19 cellular contexts compared by ENCODE assay signal in genomic region chr11:10725907-10726253, GRCh38. TPM values are rescaled to one million over a fixed set of nuclear protein-coding genes. Genes with fewer than 3 reads are reported as not detected.
A peak's percentile ranks its signal among the peaks of the same experiment; 100 is the strongest.
DNase-seq lines count a peak whose midpoint lies in the region; ATAC-seq and TF ChIP-seq lines count a peak whose summit lies in the region.
"Had no signal": no experiment of that assay in that cellular context is flagged by ENCODE, and none has a peak within 500 bp of the region (broad histone marks: within the 10 kb centered on the region; RNA-seq: fewer than 3 reads in every experiment).

No MANE protein-coding gene starts in this region.

- no peaks in the 10 kb centered on the region for H3K36me3 Mint-ChIP-seq in activated T-cell treated with anti-CD3 and anti-CD28 coated beads, Interleukin-2, amount 50 U/mL, for 24 hours (ENCODE audit: low read depth)
- H3K36me3 Mint-ChIP-seq in HFFc6 (ENCODE audit: low read depth), result peaks cover 17% of the 10 kb centered on the region
- H3K36me3 Mint-ChIP-seq in activated naive CD8-positive, alpha-beta T cell, result no peaks in the 10 kb centered on the region
- no peaks in the 10 kb centered on the region for H3K36me3 Mint-ChIP-seq in stimulated activated memory B cell treated with anti-CD40 and anti-IgM and Interleukin-4, amounts not matched to agents 10 μg/mL and 1 μg/mL and 100 μg/mL, for 72 hours
- H3K36me3 Mint-ChIP-seq: mesothelial cell of epicardium; naive thymus-derived CD8-positive, alpha-beta T cell had no signal

- CTCF ChIA-PET in PC-9 (lab: Charles Lee), result interaction anchor here (1.1 kb wide), 1 partner anchor 9 kb away, joined by 7 read pairs; no protein-coding TSS in a partner anchor

- no peak for TF ChIP-seq CTCF in HFFc6 (IDR thresholded peaks at IDR 0.05)
- no peak for TF ChIP-seq CTCF in PC-9 (conservative IDR thresholded peaks at IDR 0.05)
- no peak for TF ChIP-seq CTCF in WERI-Rb-1 (IDR thresholded peaks at IDR 0.05; ENCODE audit: low read depth, low read length)

- H3K27ac Mint-ChIP-seq in activated T-cell treated with anti-CD3 and anti-CD28 coated beads, Interleukin-2, amount 50 U/mL, for 24 hours, result peak overlapping the region; percentile 88
- H3K27ac Mint-ChIP-seq in HFFc6, result peak overlapping the region; percentile 88
- H3K27ac Mint-ChIP-seq in activated naive CD8-positive, alpha-beta T cell, result peak overlapping the region; percentile 82
- H3K27ac Mint-ChIP-seq in stimulated activated memory B cell treated with anti-CD40 and anti-IgM and Interleukin-4, amounts not matched to agents 10 μg/mL and 1 μg/mL and 100 μg/mL, for 72 hours, result peak overlapping the region; percentile 48
- H3K27ac Mint-ChIP-seq: mesothelial cell of epicardium had no signal

- peaks cover 37% of the 10 kb centered on the region for H3K27me3 Mint-ChIP-seq in activated T-cell treated with anti-CD3 and anti-CD28 coated beads, Interleukin-2, amount 50 U/mL, for 24 hours
- peaks cover 2% of the 10 kb centered on the region; the same call in 1 of the 2 replicates for H3K27me3 Mint-ChIP-seq in HFFc6 (ENCODE audit: insufficient read depth)
- peaks cover 3% of the 10 kb centered on the region for H3K27me3 Mint-ChIP-seq in activated naive CD8-positive, alpha-beta T cell
- no peaks in the 10 kb centered on the region for H3K27me3 Mint-ChIP-seq in stimulated activated memory B cell treated with anti-CD40 and anti-IgM and Interleukin-4, amounts not matched to agents 10 μg/mL and 1 μg/mL and 100 μg/mL, for 72 hours

- H3K4me2 ChIP-seq in PC-9, result no peak overlapping the region

- ATAC-seq in stimulated activated memory B cell treated with anti-CD40 and anti-IgM and Interleukin-4, amounts not matched to agents 10 μg/mL and 1 μg/mL and 100 μg/mL, for 72 hours, result peak; percentile 59

- no peaks in the 10 kb centered on the region for H3K79me2 ChIP-seq in PC-9 (ENCODE audit: low read depth)

- H3K27me3 ChIP-seq in PC-9 (ENCODE audit: insufficient read depth, low read depth) (no peaks in the 10 kb centered on the region), WERI-Rb-1 (ENCODE audit: insufficient read depth, low read depth, severe bottlenecking) (no peaks in the 10 kb centered on the region), SJCRH30 (0 out of 2 replicates have a peak, but pooled peaks cover 2% of the 10 kb centered on the region)
- H3K27me3 ChIP-seq: dorsolateral prefrontal cortex, thyroid gland had no signal

- POLR2A ChIA-PET in PC-9 (lab: Charles Lee; ENCODE audit: unreplicated experiment), result no interaction called here

- H2AFZ ChIP-seq in PC-9, result no peak overlapping the region

- no peaks in the 10 kb centered on the region for H3K9me2 ChIP-seq in PC-9 (ENCODE audit: insufficient read depth)

- H3K4me1 Mint-ChIP-seq in activated T-cell treated with anti-CD3 and anti-CD28 coated beads, Interleukin-2, amount 50 U/mL, for 24 hours (ENCODE audit: low read depth), result peaks cover 25% of the 10 kb centered on the region
- peaks cover 52% of the 10 kb centered on the region for H3K4me1 Mint-ChIP-seq in HFFc6 (ENCODE audit: low read depth)
- H3K4me1 Mint-ChIP-seq in activated naive CD8-positive, alpha-beta T cell (ENCODE audit: low read depth), result peaks cover 20% of the 10 kb centered on the region
- H3K4me1 Mint-ChIP-seq in stimulated activated memory B cell treated with anti-CD40 and anti-IgM and Interleukin-4, amounts not matched to agents 10 μg/mL and 1 μg/mL and 100 μg/mL, for 72 hours, result peaks cover 13% of the 10 kb centered on the region

- H3F3A ChIP-seq in PC-9 (ENCODE audit: insufficient read depth, low read depth), result no peaks in the 10 kb centered on the region

- H3K36me3 ChIP-seq in PC-9 (ENCODE audit: low read depth) (no peaks in the 10 kb centered on the region), WERI-Rb-1 (no peaks in the 10 kb centered on the region), SJCRH30 (no peaks in the 10 kb centered on the region)
- H3K36me3 ChIP-seq: HAP-1, thyroid gland had no signal

- intact Hi-C loops in PC-9 (cut with micrococcal nuclease; ENCODE audit: unreplicated experiment), result no loop called here

- H3K9me3 ChIP-seq in PC-9 (ENCODE audit: insufficient read depth, low read depth) (no peaks in the 10 kb centered on the region), WERI-Rb-1 (ENCODE audit: severe bottlenecking) (no peaks in the 10 kb centered on the region), SJCRH30 (replicated peaks) (no peaks in the 10 kb centered on the region)
- H3K9me3 ChIP-seq: HAP-1, thyroid gland had no signal

- no peaks in the 10 kb centered on the region for H4K20me1 ChIP-seq in PC-9 (ENCODE audit: insufficient read depth)

- H3K4me1 ChIP-seq in PC-9 (replicated peaks; ENCODE audit: insufficient read depth), result no peaks in the 10 kb centered on the region
- no peaks in the 10 kb centered on the region for H3K4me1 ChIP-seq in SJCRH30
- H3K4me1 ChIP-seq: HAP-1, thyroid gland had no signal

- no peak for DNase-seq in activated T-cell treated with anti-CD3 and anti-CD28 coated beads, Interleukin-2, amount 50 U/mL, for 24 hours
- DNase-seq in activated T-cell treated with anti-CD3 and anti-CD28 coated beads for 4 hours, result no peak
- no peak for DNase-seq in HFFc6
- DNase-seq in PC-9, result no peak
- DNase-seq in WERI-Rb-1, result no peak
- no peak for DNase-seq in SJCRH30
- DNase-seq: dorsolateral prefrontal cortex; islet precursor cell; left ventricle myocardium superior; NCI-H1048; NCI-H187; stimulated activated naive CD4-positive, alpha-beta T cell treated with Interleukin-2 at 50 U/mL for 16 hours; thyroid gland had no signal

- H3K4me3 ChIP-seq in PC-9 (no peak overlapping the region), WERI-Rb-1 (ENCODE audit: low read depth, low read length) (no peak overlapping the region), SJCRH30 (no peak overlapping the region)
- H3K4me3 ChIP-seq: dorsolateral prefrontal cortex, HAP-1, thyroid gland had no signal

- H3K27ac ChIP-seq in PC-9 (no peak overlapping the region), WERI-Rb-1 (no peak overlapping the region), SJCRH30 (no peak overlapping the region)
- H3K27ac ChIP-seq: dorsolateral prefrontal cortex, thyroid gland had no signal

- H3K9me3 Mint-ChIP-seq in activated T-cell treated with anti-CD3 and anti-CD28 coated beads, Interleukin-2, amount 50 U/mL, for 24 hours, result no peaks in the 10 kb centered on the region
- H3K9me3 Mint-ChIP-seq in HFFc6, result peaks cover 12% of the 10 kb centered on the region; the same call in 1 of the 2 replicates
- no peaks in the 10 kb centered on the region for H3K9me3 Mint-ChIP-seq in activated naive CD8-positive, alpha-beta T cell (ENCODE audit: low read depth)
- no peaks in the 10 kb centered on the region for H3K9me3 Mint-ChIP-seq in stimulated activated memory B cell treated with anti-CD40 and anti-IgM and Interleukin-4, amounts not matched to agents 10 μg/mL and 1 μg/mL and 100 μg/mL, for 72 hours
- H3K9me3 Mint-ChIP-seq: mesothelial cell of epicardium; naive thymus-derived CD8-positive, alpha-beta T cell had no signal

- no TSS peak for BruUV-seq in PC-9 (replicated peaks; lab: Mats Ljungman, UMichigan)

- H3K4me3 Mint-ChIP-seq in activated T-cell treated with anti-CD3 and anti-CD28 coated beads, Interleukin-2, amount 50 U/mL, for 24 hours, result no peak overlapping the region
- no peak overlapping the region for H3K4me3 Mint-ChIP-seq in HFFc6
- peak overlapping the region; percentile 22 for H3K4me3 Mint-ChIP-seq in activated naive CD8-positive, alpha-beta T cell
- no peak overlapping the region for H3K4me3 Mint-ChIP-seq in stimulated activated memory B cell treated with anti-CD40 and anti-IgM and Interleukin-4, amounts not matched to agents 10 μg/mL and 1 μg/mL and 100 μg/mL, for 72 hours
- H3K4me3 Mint-ChIP-seq: mesothelial cell of epicardium had no signal

RNA-seq across cellular contexts. Expression of gene CTR9, which starts 25.2 kb away (rescaled TPM):
- total RNA-seq in HFFc6 (2021; fragmentation: NEBNext Ultra II Directional; extraction: Animal tissue kit (Norgen Biotek cat#: 25700)), result 10 to 100 TPM; 38.5 to 49.9 (median 44.2) TPM
- total RNA-seq in PC-9 (2021), result 11.1 and 19.7 TPM in 2 replicates
- 53.0 and 55.2 TPM in 2 replicates for total RNA-seq in SJCRH30 (2014; rRNA removed; shearing (Covaris generic))

RNA-seq across cellular contexts. Expression of gene IRAG1, which starts 32.3 kb away (rescaled TPM):
- total RNA-seq in HFFc6 (2021; fragmentation: NEBNext Ultra II Directional; extraction: Animal tissue kit (Norgen Biotek cat#: 25700)), result 10 to 100 TPM; 35.5 to 73.3 (median 38.2) TPM
- 0.65 and 1.3 TPM in 2 replicates for total RNA-seq in PC-9 (2021)
- total RNA-seq in SJCRH30 (2014; rRNA removed; shearing (Covaris generic)), result not detected in 2 replicates
- total RNA-seq: Daoy; naive thymus-derived CD8-positive, alpha-beta T cell had no signal

Comparison
In these comparisons a context has a peak if more than half of its experiments do, and no peak if none do; other contexts are left out.
1. RNA of gene IRAG1, which starts 32.3 kb away (total RNA-seq): 35.5 to 73.3 TPM in HFFc6; 0.65 to 1.3 TPM in PC-9 and not detected in SJCRH30; every median in the first group is over 10 times any median in the second.
2. Peak in every context shown above with its lines, with median percentiles within 50 percentile points of each other: H3K27ac Mint-ChIP-seq.